Comparison of ENCODE assay signal across 10 cellular contexts in the genomic region with DNA sequence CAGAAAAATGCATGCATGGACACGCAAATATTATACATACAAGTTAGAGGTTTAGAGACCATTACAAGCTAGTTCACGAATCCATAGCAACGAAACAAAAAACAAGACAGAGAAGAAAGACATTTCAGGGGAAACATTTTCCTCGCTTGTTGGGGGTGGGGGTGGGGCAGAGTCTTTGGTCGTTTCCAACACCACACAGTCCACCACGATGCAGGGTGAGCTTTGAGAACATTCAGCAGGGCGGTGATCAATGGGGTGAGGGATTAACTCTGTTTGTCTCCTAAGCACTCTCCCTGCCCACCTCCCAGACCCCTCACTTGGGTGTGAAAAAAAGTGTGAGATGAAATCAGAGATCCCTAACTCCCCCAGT. TPM values are rescaled to one million over a fixed set of nuclear protein-coding genes. Genes with fewer than 3 reads are reported as not detected.
DNase-seq lines count a peak whose midpoint lies in the region; ATAC-seq, FAIRE-seq and TF ChIP-seq lines count a peak whose summit lies in the region.
"Had no signal": no experiment of that assay in that cellular context is flagged by ENCODE, and none has a peak within 500 bp of the region (broad histone marks: within the 10 kb centered on the region; RNA-seq: fewer than 3 reads in every experiment).

No MANE protein-coding gene starts in this region.

- H3K27ac Mint-ChIP-seq in WTC11, result no peak overlapping the region
- H3K27ac Mint-ChIP-seq: CD8-positive, alpha-beta T cell had no signal

- H3K27ac ChIP-seq in left ventricle myocardium inferior (replicated peaks) (no peak overlapping the region), pancreas (no peak overlapping the region)

- H3K9me3 Mint-ChIP-seq in WTC11, result peaks cover 6% of the 10 kb centered on the region

- DNase-seq in AG10803 (ENCODE audit: low read depth), result no peak
- DNase-seq in WTC11 (ENCODE audit: low spot score), result no peak
- DNase-seq in left ventricle myocardium inferior, result no peak
- DNase-seq in pancreas, result no peak
- no peak for DNase-seq in ureter (ENCODE audit: low spot score)
- DNase-seq in SK-N-DZ (ENCODE audit: low spot score), result no peak
- no peak for DNase-seq in ACHN
- DNase-seq: CD8-positive, alpha-beta T cell; central memory CD4-positive, alpha-beta T cell had no signal

- peak overlapping the region; percentile 78 for H3K4me3 Mint-ChIP-seq in WTC11
- H3K4me3 Mint-ChIP-seq: CD8-positive, alpha-beta T cell had no signal

- peak overlapping the region; percentile 41 for H3K4me3 ChIP-seq in AG10803 (ENCODE audit: low read length)
- peak overlapping the region; percentile 62 for H3K4me3 ChIP-seq in left ventricle myocardium inferior
- peak overlapping the region; percentile 11 to 47 (median 31) for H3K4me3 ChIP-seq in pancreas

- H3K27me3 Mint-ChIP-seq in WTC11 (ENCODE audit: low read depth), result peaks cover 78% of the 10 kb centered on the region

- 24 to 32% methylated on average over 7 of the region's 7 CpGs for WGBS in pancreas, 2 donors

- H3K27me3 ChIP-seq in left ventricle myocardium inferior (ENCODE audit: low read depth) (peaks cover 55% of the 10 kb centered on the region), pancreas (peaks cover 0 to 15% (median 3%) of the 10 kb centered on the region in 4 donors)

- intact Hi-C loops in left ventricle myocardium inferior (cut with micrococcal nuclease) (no loop called here), pancreas (cut with DNase I) (no loop called here)

- in situ Hi-C loops in ACHN (cut with HindIII; ENCODE audit: low pct_ligation_motif_present, low pct_unique_long_range_greater_than_20kb, low sequenced_read_pairs), result no loop called here

- ATAC-seq in WTC11, result peak; percentile 62
- peak in 3 of 4 donors; percentile 27 to 40 (median 38) for ATAC-seq in pancreas
- ATAC-seq in GM21576 (IDR thresholded peaks at IDR 0.05; ENCODE audit: unreplicated experiment), result no peak
- ATAC-seq: CD8-positive, alpha-beta T cell had no signal

- peaks cover 19% of the 10 kb centered on the region for H3K4me1 Mint-ChIP-seq in WTC11

- POLR2A ChIA-PET in WTC11 (lab: Charles Lee), result interaction anchor here (1.1 kb wide), 1 partner anchor 9 kb away, joined by 5 read pairs; no protein-coding TSS in a partner anchor

- no peak for FAIRE-seq in pancreas (lab: Jason Lieb, UNC)

- no peaks in the 10 kb centered on the region for H3K9me3 ChIP-seq in left ventricle myocardium inferior (replicated peaks)
- H3K9me3 ChIP-seq in pancreas, result no peaks in the 10 kb centered on the region

- peaks cover 13% of the 10 kb centered on the region for H3K4me1 ChIP-seq in left ventricle myocardium inferior
- H3K4me1 ChIP-seq in pancreas, result no peaks in the 10 kb centered on the region

- TF ChIP-seq CTCF in AG10803 (conservative IDR thresholded peaks at IDR 0.05; ENCODE audit: low read length), result no peak
- TF ChIP-seq CTCF in WTC11 (IDR thresholded peaks at IDR 0.05), result no peak
- TF ChIP-seq CTCF in left ventricle myocardium inferior (IDR thresholded peaks at IDR 0.05; ENCODE audit: borderline replicate concordance), result no peak
- TF ChIP-seq CTCF in pancreas (IDR thresholded peaks at IDR 0.05), result no peak

- H3K36me3 Mint-ChIP-seq in WTC11, result no peaks in the 10 kb centered on the region
- H3K36me3 Mint-ChIP-seq: CD8-positive, alpha-beta T cell had no signal

- no peaks in the 10 kb centered on the region for H3K36me3 ChIP-seq in left ventricle myocardium inferior
- no peaks in the 10 kb centered on the region for H3K36me3 ChIP-seq in pancreas

- CTCF ChIA-PET in WTC11 (lab: Charles Lee), result interaction anchor here (0.5 to 1.1 kb wide), 6 partner anchors 9 to 973 kb away, joined by 3 to 10 read pairs (median 4); no protein-coding TSS in a partner anchor

TF ChIP-seq in WTC11, 78 proteins besides CTCF, POLR2A, EP300 and RAD21:
- TF ChIP-seq ZNF232 (CRISPR knock-in tag; IDR thresholded peaks at IDR 0.05) (no peak), RORB (CRISPR knock-in tag; IDR thresholded peaks at IDR 0.05) (no peak), ZNF263 (CRISPR knock-in tag; IDR thresholded peaks at IDR 0.05; ENCODE audit: low read depth) (no peak), OVOL2 (CRISPR knock-in tag; IDR thresholded peaks at IDR 0.05; ENCODE audit: borderline replicate concordance) (no peak), CBFB (CRISPR knock-in tag; IDR thresholded peaks at IDR 0.05; ENCODE audit: low read depth) (no peak), KAT7 (CRISPR knock-in tag; IDR thresholded peaks at IDR 0.05; ENCODE audit: borderline replicate concordance) (no peak), GABPB1 (CRISPR knock-in tag; IDR thresholded peaks at IDR 0.05) (no peak)
- TF ChIP-seq, protein P1, sequence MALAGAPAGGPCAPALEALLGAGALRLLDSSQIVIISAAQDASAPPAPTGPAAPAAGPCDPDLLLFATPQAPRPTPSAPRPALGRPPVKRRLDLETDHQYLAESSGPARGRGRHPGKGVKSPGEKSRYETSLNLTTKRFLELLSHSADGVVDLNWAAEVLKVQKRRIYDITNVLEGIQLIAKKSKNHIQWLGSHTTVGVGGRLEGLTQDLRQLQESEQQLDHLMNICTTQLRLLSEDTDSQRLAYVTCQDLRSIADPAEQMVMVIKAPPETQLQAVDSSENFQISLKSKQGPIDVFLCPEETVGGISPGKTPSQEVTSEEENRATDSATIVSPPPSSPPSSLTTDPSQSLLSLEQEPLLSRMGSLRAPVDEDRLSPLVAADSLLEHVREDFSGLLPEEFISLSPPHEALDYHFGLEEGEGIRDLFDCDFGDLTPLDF (CRISPR knock-in tag; IDR thresholded peaks at IDR 0.05), result no peak
- TF ChIP-seq, protein P2, sequence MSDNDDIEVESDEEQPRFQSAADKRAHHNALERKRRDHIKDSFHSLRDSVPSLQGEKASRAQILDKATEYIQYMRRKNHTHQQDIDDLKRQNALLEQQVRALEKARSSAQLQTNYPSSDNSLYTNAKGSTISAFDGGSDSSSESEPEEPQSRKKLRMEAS (CRISPR knock-in tag; IDR thresholded peaks at IDR 0.05), result no peak
- TF ChIP-seq, protein P3, sequence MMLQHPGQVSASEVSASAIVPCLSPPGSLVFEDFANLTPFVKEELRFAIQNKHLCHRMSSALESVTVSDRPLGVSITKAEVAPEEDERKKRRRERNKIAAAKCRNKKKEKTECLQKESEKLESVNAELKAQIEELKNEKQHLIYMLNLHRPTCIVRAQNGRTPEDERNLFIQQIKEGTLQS (CRISPR knock-in tag; conservative IDR thresholded peaks at IDR 0.05), result no peak
- TF ChIP-seq, protein P4, sequence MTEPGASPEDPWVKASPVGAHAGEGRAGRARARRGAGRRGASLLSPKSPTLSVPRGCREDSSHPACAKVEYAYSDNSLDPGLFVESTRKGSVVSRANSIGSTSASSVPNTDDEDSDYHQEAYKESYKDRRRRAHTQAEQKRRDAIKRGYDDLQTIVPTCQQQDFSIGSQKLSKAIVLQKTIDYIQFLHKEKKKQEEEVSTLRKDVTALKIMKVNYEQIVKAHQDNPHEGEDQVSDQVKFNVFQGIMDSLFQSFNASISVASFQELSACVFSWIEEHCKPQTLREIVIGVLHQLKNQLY (CRISPR knock-in tag; IDR thresholded peaks at IDR 0.05), result no peak
- TF ChIP-seq, protein P5, sequence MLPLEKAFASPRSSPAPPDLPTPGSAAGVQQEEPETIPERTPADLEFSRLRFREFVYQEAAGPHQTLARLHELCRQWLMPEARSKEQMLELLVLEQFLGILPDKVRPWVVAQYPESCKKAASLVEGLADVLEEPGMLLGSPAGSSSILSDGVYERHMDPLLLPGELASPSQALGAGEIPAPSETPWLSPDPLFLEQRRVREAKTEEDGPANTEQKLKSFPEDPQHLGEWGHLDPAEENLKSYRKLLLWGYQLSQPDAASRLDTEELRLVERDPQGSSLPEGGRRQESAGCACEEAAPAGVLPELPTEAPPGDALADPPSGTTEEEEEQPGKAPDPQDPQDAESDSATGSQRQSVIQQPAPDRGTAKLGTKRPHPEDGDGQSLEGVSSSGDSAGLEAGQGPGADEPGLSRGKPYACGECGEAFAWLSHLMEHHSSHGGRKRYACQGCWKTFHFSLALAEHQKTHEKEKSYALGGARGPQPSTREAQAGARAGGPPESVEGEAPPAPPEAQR (CRISPR knock-in tag; IDR thresholded peaks at IDR 0.05), result no peak

RNA-seq across cellular contexts. Expression of a gene that starts 0.6 kb away (rescaled TPM):
- total RNA-seq in WTC11 (2021) (0.21 to 0.71 TPM (median 0.39 TPM) in 3 replicates), left ventricle myocardium inferior (not detected), pancreas (under 1 TPM in 4 of 6 donors, not detected in 2; 0.18 to 0.56 (median 0.31) TPM), ureter (3.7 TPM)
- polyA plus RNA-seq in pancreas, result 1 to 10 TPM in 1 of 2 donors, under 1 TPM in 1; 0.61 to 2.3 TPM
- 0.20 and 2.9 TPM in 2 replicates for polyA plus RNA-seq in SK-N-DZ (2014; cell fraction: cytosol; rRNA removed)
- 0.19 and 0.22 TPM in 2 replicates for polyA plus RNA-seq in SK-N-DZ (2014; cell fraction: nucleus; rRNA removed)
- total RNA-seq: CD8-positive, alpha-beta T cell had no signal
